In the genomic region with DNA sequence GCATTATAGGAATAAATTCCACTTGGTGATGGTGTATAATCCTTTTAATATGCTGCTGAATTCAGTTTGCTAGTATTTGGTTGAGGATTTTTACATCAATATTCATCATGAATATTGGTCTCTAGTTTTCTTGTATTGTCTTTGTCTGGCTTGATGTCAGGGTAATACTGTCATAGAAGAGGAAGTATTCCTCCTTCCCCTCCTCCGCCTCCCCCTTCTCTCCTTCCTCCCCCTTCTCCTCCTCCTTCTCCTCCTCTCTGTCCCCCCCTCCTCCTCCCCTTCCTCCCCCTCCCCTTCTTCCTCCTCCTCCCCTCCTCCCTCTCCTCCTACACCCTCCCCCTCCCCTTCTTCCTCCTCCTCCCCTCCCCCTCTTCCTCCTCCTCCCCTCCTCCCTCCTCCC, we compare ENCODE assay signal across 1 cellular context.
TF ChIP-seq lines count a peak whose summit lies in the region.

No MANE protein-coding gene starts in this region.

TF ChIP-seq in HepG2, 621 proteins besides CTCF, POLR2A, EP300 and RAD21 (continued from another document):
- TF ChIP-seq, protein P1, sequence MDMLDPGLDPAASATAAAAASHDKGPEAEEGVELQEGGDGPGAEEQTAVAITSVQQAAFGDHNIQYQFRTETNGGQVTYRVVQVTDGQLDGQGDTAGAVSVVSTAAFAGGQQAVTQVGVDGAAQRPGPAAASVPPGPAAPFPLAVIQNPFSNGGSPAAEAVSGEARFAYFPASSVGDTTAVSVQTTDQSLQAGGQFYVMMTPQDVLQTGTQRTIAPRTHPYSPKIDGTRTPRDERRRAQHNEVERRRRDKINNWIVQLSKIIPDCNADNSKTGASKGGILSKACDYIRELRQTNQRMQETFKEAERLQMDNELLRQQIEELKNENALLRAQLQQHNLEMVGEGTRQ (IDR thresholded peaks at IDR 0.05; ENCODE audit: low read depth, low read length): no peak
- TF ChIP-seq, protein P1 (CRISPR knock-in tag; IDR thresholded peaks at IDR 0.05; ENCODE audit: borderline replicate concordance): no peak
